In genomic region chr4:8177544-8177943, GRCh38 we compare ENCODE assay signal across 12 cellular contexts.
"Had no signal": no experiment of that assay in that cellular context is flagged by ENCODE, and none has a peak within 500 bp of the region (broad histone marks: within the 10 kb centered on the region; RNA-seq: fewer than 3 reads in every experiment).

No MANE protein-coding gene starts in this region.

- H3K36me3 Mint-ChIP-seq: activated naive CD8-positive, alpha-beta T cell treated with anti-CD3 and anti-CD28 coated beads, Interleukin-2, amount 10 ng/mL, durations not matched to agents 7 days and 5 days; WTC11 had no signal

- H3K27ac Mint-ChIP-seq: activated CD8-positive, alpha-beta T cell treated with anti-CD3 and anti-CD28 coated beads, Interleukin-2, amount 10 ng/mL, durations not matched to agents 7 days and 5 days; activated naive CD8-positive, alpha-beta T cell treated with anti-CD3 and anti-CD28 coated beads, Interleukin-2, amount 10 ng/mL, durations not matched to agents 7 days and 5 days; T-helper 1 cell treated with Interleukin-12 subunit alpha and Interleukin-12 subunit beta and Interleukin-4 antibody, amounts not matched to agents 30 μg/mL and 1 μg/mL, for 36 hours; WTC11 had no signal

- H3K36me3 ChIP-seq: adrenal gland, SJCRH30 had no signal

- H3K4me3 Mint-ChIP-seq: activated CD8-positive, alpha-beta T cell treated with anti-CD3 and anti-CD28 coated beads, Interleukin-2, amount 10 ng/mL, durations not matched to agents 7 days and 5 days; activated naive CD8-positive, alpha-beta T cell treated with anti-CD3 and anti-CD28 coated beads, Interleukin-2, amount 10 ng/mL, durations not matched to agents 7 days and 5 days; T-helper 1 cell treated with Interleukin-12 subunit alpha and Interleukin-12 subunit beta and Interleukin-4 antibody, amounts not matched to agents 30 μg/mL and 1 μg/mL, for 36 hours; WTC11 had no signal

- DNase-seq: activated CD4-positive, CD25-positive, alpha-beta regulatory T cell treated with anti-CD3 and anti-CD28 coated beads, Interleukin-2, amount 50 U/mL, for 72 hours; activated CD8-positive, alpha-beta memory T cell treated with anti-CD3 and anti-CD28 coated beads, Interleukin-2, amount 50 U/mL, for 48 hours; NCI-H1092; NCI-H2107; NK-92 treated with Interleukin-12 subunit alpha and Interleukin-12 subunit beta, amount 100 ng/mL, for 24 hours had no signal

- H3K27ac ChIP-seq: adrenal gland, KMS-11, SJCRH30 had no signal

- H3K9me3 Mint-ChIP-seq: activated naive CD8-positive, alpha-beta T cell treated with anti-CD3 and anti-CD28 coated beads, Interleukin-2, amount 10 ng/mL, durations not matched to agents 7 days and 5 days; T-helper 1 cell treated with Interleukin-12 subunit alpha and Interleukin-12 subunit beta and Interleukin-4 antibody, amounts not matched to agents 30 μg/mL and 1 μg/mL, for 36 hours had no signal

- H3K4me3 ChIP-seq: adrenal gland, SJCRH30 had no signal

- H3K9me3 ChIP-seq: adrenal gland, SJCRH30 had no signal

- H3K4me1 Mint-ChIP-seq: activated naive CD8-positive, alpha-beta T cell treated with anti-CD3 and anti-CD28 coated beads, Interleukin-2, amount 10 ng/mL, durations not matched to agents 7 days and 5 days; WTC11 had no signal

- H3K27me3 Mint-ChIP-seq: activated naive CD8-positive, alpha-beta T cell treated with anti-CD3 and anti-CD28 coated beads, Interleukin-2, amount 10 ng/mL, durations not matched to agents 7 days and 5 days had no signal
